In the genomic region with DNA sequence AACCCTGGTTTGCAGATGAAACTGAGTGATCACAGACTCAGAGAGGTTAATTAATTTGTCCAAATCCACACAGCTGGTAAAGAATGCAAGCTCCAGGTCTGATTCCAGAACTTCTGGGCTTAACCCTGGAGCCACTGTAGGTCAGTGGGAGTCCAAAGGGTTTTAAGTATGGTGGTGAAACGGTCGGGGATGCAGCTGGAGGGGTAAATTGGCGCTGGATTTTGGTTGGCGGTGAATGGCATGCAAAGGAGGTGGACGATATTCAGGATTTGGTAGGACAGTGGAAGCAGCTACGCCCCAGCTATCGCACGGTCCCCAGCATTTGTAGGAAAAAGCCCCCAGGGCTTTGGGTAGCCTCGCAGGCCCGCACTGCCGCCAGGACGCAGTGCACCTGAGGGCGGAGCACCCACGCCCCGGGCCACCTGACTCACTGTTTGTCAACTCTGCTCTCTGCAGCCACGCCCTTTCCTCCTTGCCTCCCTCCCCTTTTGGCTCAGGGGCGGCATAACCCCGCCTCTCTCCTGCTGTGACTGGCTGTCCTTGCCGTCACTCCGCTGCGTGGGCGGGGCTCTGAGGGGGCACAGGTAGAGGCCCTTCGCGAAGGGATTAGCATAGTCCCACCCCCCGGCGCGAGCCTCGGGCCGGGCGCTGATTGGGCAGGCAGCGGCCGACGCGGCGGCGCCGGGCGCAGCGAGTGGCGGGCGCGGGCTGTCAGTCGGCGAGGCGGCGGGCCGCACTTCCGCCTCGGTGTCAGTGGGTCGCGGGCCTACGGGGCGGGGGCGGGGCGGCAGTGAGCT, we compare ENCODE assay signal across 8 cellular contexts. TPM values are rescaled to one million over a fixed set of nuclear protein-coding genes. Genes with fewer than 3 reads are reported as not detected.
DNase-seq lines count a peak whose midpoint lies in the region; ATAC-seq and TF ChIP-seq lines count a peak whose summit lies in the region.

OSBPL2 (plus strand) TSS at position 750 of the 797 bp plus-strand sequence. CDS start 17,664 bp downstream, outside the sequence.

- peak within 1 kb of the TSS; percentile 70 for H3K27ac Mint-ChIP-seq in T-helper 1 cell treated with Interleukin-12 subunit alpha and Interleukin-12 subunit beta and Interleukin-4 antibody, amounts not matched to agents 30 μg/mL and 1 μg/mL, for 36 hours

- H3K4me1 Mint-ChIP-seq in T-helper 1 cell treated with Interleukin-12 subunit alpha and Interleukin-12 subunit beta and Interleukin-4 antibody, amounts not matched to agents 30 μg/mL and 1 μg/mL, for 36 hours (ENCODE audit: low read depth): peaks cover 20% of the 10 kb centered on the region

- in situ Hi-C loops in GM13977 (cut with MboI; ENCODE audit: low pct_unique_long_range_greater_than_20kb, low sequenced_read_pairs, unreplicated experiment): no loop called here

- peak; percentile 30 for TF ChIP-seq POLR2A in prostate gland (IDR thresholded peaks at IDR 0.05)

- H3K4me3 ChIP-seq in prostate gland: peak within 1 kb of the TSS; percentile 89 to 94
- peak within 1 kb of the TSS; percentile 88 for H3K4me3 ChIP-seq in urinary bladder (ENCODE audit: low read depth, low read length)

- peak; percentile 100 for DNase-seq in GM13977 (ENCODE audit: low spot score)
- peak; percentile 92 for DNase-seq in NCI-H1694 (lab: John Stamatoyannopoulos, UW)
- peak; percentile 91 for DNase-seq in amniotic stem cell (lab: John Stamatoyannopoulos, UW)
- DNase-seq in left cardiac atrium: peak; percentile 99
- DNase-seq in prostate gland (ENCODE audit: low spot score): peak; percentile 99

- peaks cover 3% of the 10 kb centered on the region for H3K36me3 Mint-ChIP-seq in T-helper 1 cell treated with Interleukin-12 subunit alpha and Interleukin-12 subunit beta and Interleukin-4 antibody, amounts not matched to agents 30 μg/mL and 1 μg/mL, for 36 hours (ENCODE audit: low read depth)

- peak within 1 kb of the TSS; percentile 76 for H3K4me3 Mint-ChIP-seq in T-helper 1 cell treated with Interleukin-12 subunit alpha and Interleukin-12 subunit beta and Interleukin-4 antibody, amounts not matched to agents 30 μg/mL and 1 μg/mL, for 36 hours

- H3K27me3 Mint-ChIP-seq in T-helper 1 cell treated with Interleukin-12 subunit alpha and Interleukin-12 subunit beta and Interleukin-4 antibody, amounts not matched to agents 30 μg/mL and 1 μg/mL, for 36 hours (ENCODE audit: low read depth): no peaks in the 10 kb centered on the region

- no peaks in the 10 kb centered on the region for H3K9me3 ChIP-seq in prostate gland

- ATAC-seq in HG02884 (IDR thresholded peaks at IDR 0.05; ENCODE audit: unreplicated experiment) (peak; percentile 98), left cardiac atrium (peak; percentile 98 to 99)

- peak within 1 kb of the TSS; percentile 82 to 87 for H3K27ac ChIP-seq in prostate gland
- H3K27ac ChIP-seq in urinary bladder (ENCODE audit: low read depth): peak within 1 kb of the TSS; percentile 72

- no peaks in the 10 kb centered on the region for H3K36me3 ChIP-seq in prostate gland
- peaks cover 2% of the 10 kb centered on the region for H3K36me3 ChIP-seq in urinary bladder (ENCODE audit: insufficient read depth)

- H3K27me3 ChIP-seq in prostate gland (replicated peaks; ENCODE audit: insufficient read depth): no peaks in the 10 kb centered on the region

- H3K9me3 Mint-ChIP-seq in T-helper 1 cell treated with Interleukin-12 subunit alpha and Interleukin-12 subunit beta and Interleukin-4 antibody, amounts not matched to agents 30 μg/mL and 1 μg/mL, for 36 hours: no peaks in the 10 kb centered on the region

- whole genome bisulfite sequencing in prostate gland: under 1% methylated on average over 51 of the region's 55 CpGs
- 1% methylated on average over 55 of the region's 55 CpGs for WGBS in urinary bladder

- intact Hi-C loops in left cardiac atrium (cut with DNase I): loop anchor here in 1 of 2 donors (10.0 kb wide), 1 partner anchor 53 kb away; the partner anchor contains the start of gene MTG2
- intact Hi-C loops in prostate gland (cut with DNase I): loop anchor here (2.0 kb wide), 1 partner anchor 95 kb away; the partner anchor contains the start of genes PSMA7 and SS18L1

- H3K4me1 ChIP-seq in prostate gland (replicated peaks) (peaks cover 21% of the 10 kb centered on the region), urinary bladder (ENCODE audit: insufficient read depth) (no peaks in the 10 kb centered on the region)

- TF ChIP-seq CTCF in GM13977 (IDR thresholded peaks at IDR 0.05; ENCODE audit: extremely low read depth, insufficient read depth, missing control alignments) (no peak), prostate gland (IDR thresholded peaks at IDR 0.05) (peak in 1 of 4 experiments; percentile 11)

RNA-seq across cellular contexts. Expression of gene OSBPL2, which starts in this region (rescaled TPM):
- 10 to 100 TPM; 40.1 to 41.2 TPM for total RNA-seq in left cardiac atrium
- total RNA-seq in prostate gland: 10 to 100 TPM; 33.5 to 50.6 TPM
- total RNA-seq in urinary bladder: 40.1 TPM
- polyA plus RNA-seq in urinary bladder: 24.7 TPM

Comparison
In these comparisons a context has a peak if more than half of its experiments do, and no peak if none do; other contexts are left out.
1. Peak in every context shown above with its lines: DNase-seq, ATAC-seq, H3K4me3 ChIP-seq and H3K27ac ChIP-seq.